In genomic region chr5:144538845-144539244, GRCh38 we compare ENCODE assay signal across 35 cellular contexts.
"Had no signal": no experiment of that assay in that cellular context is flagged by ENCODE, and none has a peak within 500 bp of the region (broad histone marks: within the 10 kb centered on the region; RNA-seq: fewer than 3 reads in every experiment).

No MANE protein-coding gene starts in this region.

- DNase-seq: activated B cell treated with CpG ODN at 0.5 μM for 24 hours; activated CD4-positive, alpha-beta memory T cell treated with anti-CD3 and anti-CD28 coated beads, Interleukin-2, amount 10 ng/mL, durations not matched to agents 7 days and 5 days; activated CD4-positive, alpha-beta T cell treated with anti-CD3 and anti-CD28 coated beads for 4 hours; activated CD4-positive, alpha-beta T cell treated with anti-CD3 and anti-CD28 coated beads, Interleukin-2, amount 10 ng/mL, durations not matched to agents 24 days and 14 days; activated CD4-positive, alpha-beta T cell treated with anti-CD3 and anti-CD28 coated beads, Interleukin-2, amount 50 U/mL, for 1 hour; activated CD4-positive, alpha-beta T cell treated with anti-CD3 and anti-CD28 coated beads, Interleukin-2, amount 50 U/mL, for 48 hours; activated CD4-positive, CD25-positive, alpha-beta regulatory T cell treated with anti-CD3 and anti-CD28 coated beads, Interleukin-2, amount 50 U/mL, for 72 hours; activated CD8-positive, alpha-beta memory T cell treated with anti-CD3 and anti-CD28 coated beads for 24 hours; activated CD8-positive, alpha-beta memory T cell treated with anti-CD3 and anti-CD28 coated beads, Interleukin-2, amount 10 ng/mL, durations not matched to agents 7 days and 5 days; activated CD8-positive, alpha-beta memory T cell treated with anti-CD3 and anti-CD28 coated beads, Interleukin-2, amount 50 U/mL, for 48 hours; activated CD8-positive, alpha-beta T cell treated with anti-CD3 and anti-CD28 coated beads, Interleukin-2, amount 10 ng/mL, durations not matched to agents 7 days and 5 days; activated effector memory CD4-positive, alpha-beta T cell treated with Interleukin-2 at 50 U/mL for 16 hours; activated gamma-delta T cell; activated naive CD4-positive, alpha-beta T cell treated with anti-CD3 and anti-CD28 coated beads, Interleukin-2, amount 10 ng/mL, durations not matched to agents 7 days and 5 days; activated naive CD4-positive, alpha-beta T cell treated with Interleukin-2 at 50 U/mL for 16 hours; activated naive CD8-positive, alpha-beta T cell treated with anti-CD3 and anti-CD28 coated beads, Interleukin-2, amount 10 ng/mL, durations not matched to agents 7 days and 5 days; activated naive CD8-positive, alpha-beta T cell treated with anti-CD3 and anti-CD28 coated beads, Interleukin-2, amount 50 U/mL, for 24 hours; activated T-cell treated with anti-CD3 and anti-CD28 coated beads, Interleukin-2, amount 50 U/mL, for 24 hours; activated T-cell treated with anti-CD3 and anti-CD28 coated beads, Interleukin-2, amount 50 U/mL, for 48 hours; amygdala; anterior cingulate cortex; caudate nucleus; cerebellar nuclear complex; T-helper 2 cell; T-helper 9 cell had no signal

- H3K4me3 Mint-ChIP-seq: activated B cell treated with CpG ODN at 0.5 μM for 24 hours; activated CD4-positive, alpha-beta memory T cell treated with anti-CD3 and anti-CD28 coated beads, Interleukin-2, amount 10 ng/mL, durations not matched to agents 7 days and 5 days; activated CD4-positive, alpha-beta T cell treated with anti-CD3 and anti-CD28 coated beads, Interleukin-2, amount 10 ng/mL, durations not matched to agents 24 days and 14 days; activated CD8-positive, alpha-beta memory T cell treated with anti-CD3 and anti-CD28 coated beads, Interleukin-2, amount 10 ng/mL, durations not matched to agents 7 days and 5 days; activated CD8-positive, alpha-beta T cell treated with anti-CD3 and anti-CD28 coated beads, Interleukin-2, amount 10 ng/mL, durations not matched to agents 7 days and 5 days; activated naive CD4-positive, alpha-beta T cell treated with anti-CD3 and anti-CD28 coated beads, Interleukin-2, amount 10 ng/mL, durations not matched to agents 7 days and 5 days; activated naive CD4-positive, alpha-beta T cell treated with anti-CD3 and anti-CD28 coated beads, Interleukin-2, amount 50 U/mL, for 24 hours; activated naive CD8-positive, alpha-beta T cell; activated naive CD8-positive, alpha-beta T cell treated with anti-CD3 and anti-CD28 coated beads, Interleukin-2, amount 10 ng/mL, durations not matched to agents 7 days and 5 days; activated naive CD8-positive, alpha-beta T cell treated with anti-CD3 and anti-CD28 coated beads, Interleukin-2, amount 50 U/mL, for 24 hours; activated T-cell treated with anti-CD3 and anti-CD28 coated beads, Interleukin-2, amount 50 U/mL, for 24 hours; brain; central memory CD8-positive, alpha-beta T cell; T-helper 1 cell treated with Interleukin-12 subunit alpha and Interleukin-12 subunit beta and Interleukin-4 antibody, amounts not matched to agents 30 μg/mL and 1 μg/mL, for 36 hours; T-helper 2 cell treated with Interferon-gamma antibody and Interleukin-4, amounts not matched to agents 5 μg/mL and 100 μg/mL, for 36 hours had no signal

- H3K27ac Mint-ChIP-seq: activated B cell treated with CpG ODN at 0.5 μM for 24 hours; activated CD4-positive, alpha-beta memory T cell treated with anti-CD3 and anti-CD28 coated beads, Interleukin-2, amount 10 ng/mL, durations not matched to agents 7 days and 5 days; activated CD4-positive, alpha-beta T cell treated with anti-CD3 and anti-CD28 coated beads, Interleukin-2, amount 10 ng/mL, durations not matched to agents 24 days and 14 days; activated CD8-positive, alpha-beta memory T cell treated with anti-CD3 and anti-CD28 coated beads, Interleukin-2, amount 10 ng/mL, durations not matched to agents 7 days and 5 days; activated CD8-positive, alpha-beta T cell treated with anti-CD3 and anti-CD28 coated beads, Interleukin-2, amount 10 ng/mL, durations not matched to agents 7 days and 5 days; activated naive CD4-positive, alpha-beta T cell treated with anti-CD3 and anti-CD28 coated beads, Interleukin-2, amount 10 ng/mL, durations not matched to agents 7 days and 5 days; activated naive CD4-positive, alpha-beta T cell treated with anti-CD3 and anti-CD28 coated beads, Interleukin-2, amount 50 U/mL, for 24 hours; activated naive CD8-positive, alpha-beta T cell; activated naive CD8-positive, alpha-beta T cell treated with anti-CD3 and anti-CD28 coated beads, Interleukin-2, amount 10 ng/mL, durations not matched to agents 7 days and 5 days; activated naive CD8-positive, alpha-beta T cell treated with anti-CD3 and anti-CD28 coated beads, Interleukin-2, amount 50 U/mL, for 24 hours; activated T-cell treated with anti-CD3 and anti-CD28 coated beads, Interleukin-2, amount 50 U/mL, for 24 hours; activated T-helper 2 cell treated with anti-CD3 and anti-CD28 coated beads, Interferon-gamma antibody, Interleukin-2, Interleukin-4, amounts not matched to agents 10 μg/mL and 5 μg/mL and 100 μg/mL, durations not matched to agents 14 hours and 24 hours and 36 hours; brain; T-helper 1 cell treated with Interleukin-12 subunit alpha and Interleukin-12 subunit beta and Interleukin-4 antibody, amounts not matched to agents 30 μg/mL and 1 μg/mL, for 36 hours; T-helper 2 cell treated with Interferon-gamma antibody and Interleukin-4, amounts not matched to agents 5 μg/mL and 100 μg/mL, for 36 hours had no signal

- H3K36me3 Mint-ChIP-seq: activated CD8-positive, alpha-beta memory T cell treated with anti-CD3 and anti-CD28 coated beads, Interleukin-2, amount 10 ng/mL, durations not matched to agents 7 days and 5 days; activated naive CD4-positive, alpha-beta T cell treated with anti-CD3 and anti-CD28 coated beads, Interleukin-2, amount 10 ng/mL, durations not matched to agents 7 days and 5 days; activated naive CD4-positive, alpha-beta T cell treated with anti-CD3 and anti-CD28 coated beads, Interleukin-2, amount 50 U/mL, for 24 hours; activated naive CD8-positive, alpha-beta T cell; activated naive CD8-positive, alpha-beta T cell treated with anti-CD3 and anti-CD28 coated beads, Interleukin-2, amount 10 ng/mL, durations not matched to agents 7 days and 5 days; brain had no signal

- H3K27ac ChIP-seq: ascending aorta, cardiac muscle cell, VCaP had no signal

- H3K27me3 ChIP-seq: ascending aorta, cardiac muscle cell had no signal

- ATAC-seq: activated CD8-positive, alpha-beta memory T cell treated with anti-CD3 and anti-CD28 coated beads, Interleukin-2, amount 10 ng/mL, durations not matched to agents 7 days and 5 days; activated CD8-positive, alpha-beta T cell treated with anti-CD3 and anti-CD28 coated beads, Interleukin-2, amount 10 ng/mL, durations not matched to agents 7 days and 5 days; activated naive CD8-positive, alpha-beta T cell treated with anti-CD3 and anti-CD28 coated beads, Interleukin-2, amount 50 U/mL, for 24 hours had no signal

- H3K4me1 ChIP-seq: ascending aorta had no signal

- H3K9me3 Mint-ChIP-seq: activated CD4-positive, alpha-beta memory T cell treated with anti-CD3 and anti-CD28 coated beads, Interleukin-2, amount 10 ng/mL, durations not matched to agents 7 days and 5 days; activated CD4-positive, alpha-beta T cell treated with anti-CD3 and anti-CD28 coated beads, Interleukin-2, amount 10 ng/mL, durations not matched to agents 24 days and 14 days; activated naive CD4-positive, alpha-beta T cell treated with anti-CD3 and anti-CD28 coated beads, Interleukin-2, amount 50 U/mL, for 24 hours had no signal

- H3K9me3 ChIP-seq: ascending aorta had no signal

- H3K36me3 ChIP-seq: ascending aorta, cardiac muscle cell had no signal

- H3K27me3 Mint-ChIP-seq: activated B cell treated with CpG ODN at 0.5 μM for 24 hours; activated CD4-positive, alpha-beta memory T cell treated with anti-CD3 and anti-CD28 coated beads, Interleukin-2, amount 10 ng/mL, durations not matched to agents 7 days and 5 days; activated CD4-positive, alpha-beta T cell treated with anti-CD3 and anti-CD28 coated beads, Interleukin-2, amount 10 ng/mL, durations not matched to agents 24 days and 14 days; activated CD8-positive, alpha-beta memory T cell treated with anti-CD3 and anti-CD28 coated beads, Interleukin-2, amount 10 ng/mL, durations not matched to agents 7 days and 5 days; activated naive CD4-positive, alpha-beta T cell treated with anti-CD3 and anti-CD28 coated beads, Interleukin-2, amount 10 ng/mL, durations not matched to agents 7 days and 5 days; activated naive CD4-positive, alpha-beta T cell treated with anti-CD3 and anti-CD28 coated beads, Interleukin-2, amount 50 U/mL, for 24 hours; activated naive CD8-positive, alpha-beta T cell; activated naive CD8-positive, alpha-beta T cell treated with anti-CD3 and anti-CD28 coated beads, Interleukin-2, amount 10 ng/mL, durations not matched to agents 7 days and 5 days; activated naive CD8-positive, alpha-beta T cell treated with anti-CD3 and anti-CD28 coated beads, Interleukin-2, amount 50 U/mL, for 24 hours; activated T-cell treated with anti-CD3 and anti-CD28 coated beads, Interleukin-2, amount 50 U/mL, for 24 hours; brain; central memory CD8-positive, alpha-beta T cell had no signal

- H3K4me3 ChIP-seq: ascending aorta, cardiac muscle cell had no signal

- H3K4me1 Mint-ChIP-seq: activated B cell treated with CpG ODN at 0.5 μM for 24 hours; activated CD4-positive, alpha-beta memory T cell treated with anti-CD3 and anti-CD28 coated beads, Interleukin-2, amount 10 ng/mL, durations not matched to agents 7 days and 5 days; activated CD4-positive, alpha-beta T cell treated with anti-CD3 and anti-CD28 coated beads, Interleukin-2, amount 10 ng/mL, durations not matched to agents 24 days and 14 days; activated CD8-positive, alpha-beta memory T cell treated with anti-CD3 and anti-CD28 coated beads, Interleukin-2, amount 10 ng/mL, durations not matched to agents 7 days and 5 days; activated naive CD4-positive, alpha-beta T cell treated with anti-CD3 and anti-CD28 coated beads, Interleukin-2, amount 10 ng/mL, durations not matched to agents 7 days and 5 days; activated naive CD4-positive, alpha-beta T cell treated with anti-CD3 and anti-CD28 coated beads, Interleukin-2, amount 50 U/mL, for 24 hours; activated naive CD8-positive, alpha-beta T cell treated with anti-CD3 and anti-CD28 coated beads, Interleukin-2, amount 10 ng/mL, durations not matched to agents 7 days and 5 days; activated naive CD8-positive, alpha-beta T cell treated with anti-CD3 and anti-CD28 coated beads, Interleukin-2, amount 50 U/mL, for 24 hours; brain; central memory CD8-positive, alpha-beta T cell had no signal
